In the genomic region with DNA sequence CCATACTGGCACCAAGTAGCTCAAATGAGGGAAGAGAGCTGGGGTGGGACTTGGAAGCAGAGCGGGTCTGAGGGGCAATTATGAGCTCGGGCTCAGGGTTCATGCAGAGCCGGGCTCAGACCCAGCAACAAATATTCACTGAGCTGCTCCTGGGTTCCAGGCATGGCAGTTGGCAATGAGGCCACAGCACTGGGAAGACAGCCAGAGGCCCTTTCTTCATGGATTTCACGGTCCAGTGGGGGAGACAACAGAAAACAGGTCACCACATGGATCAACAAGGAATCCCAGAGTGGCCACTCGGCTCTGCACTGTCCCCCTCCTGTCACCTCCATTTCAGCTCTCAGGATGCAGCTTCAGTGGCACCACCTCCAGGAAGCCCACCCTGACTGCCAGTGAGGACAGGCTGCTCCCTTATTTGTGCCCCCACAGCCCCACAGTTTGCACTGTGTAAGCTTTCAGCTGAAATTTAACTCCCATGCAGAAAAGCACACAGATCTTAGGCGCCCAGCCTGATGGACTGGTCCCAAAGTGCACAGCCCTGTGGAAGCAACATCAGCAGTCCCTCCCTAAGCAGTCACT, we compare ENCODE assay signal across 2 cellular contexts.
TF ChIP-seq lines count a peak whose summit lies in the region.

No MANE protein-coding gene starts in this region.

TF ChIP-seq in K562, 482 proteins besides CTCF, POLR2A, EP300 and RAD21:
- TF ChIP-seq PTBP1 (IDR thresholded peaks at IDR 0.05; ENCODE audit: low read depth, low read length) (peak; percentile 92), ZNF436 (CRISPR knock-in tag; IDR thresholded peaks at IDR 0.05) (peak; percentile 85), ZNF696 (CRISPR knock-in tag; conservative IDR thresholded peaks at IDR 0.05) (no peak), KDM1A (IDR thresholded peaks at IDR 0.05) (peak; percentile 60 to 75), OTX1 (CRISPR knock-in tag; IDR thresholded peaks at IDR 0.05) (no peak), GTF2E2 (tag; IDR thresholded peaks at IDR 0.05) (no peak), SAFB2 (IDR thresholded peaks at IDR 0.05; ENCODE audit: borderline replicate concordance, low read depth, low read length, severe bottlenecking) (no peak), CEBPG (CRISPR knock-in tag; IDR thresholded peaks at IDR 0.05) (no peak), CEBPG (tag; conservative IDR thresholded peaks at IDR 0.05 in 1 of 2, IDR thresholded peaks at IDR 0.05 in 1 of 2) (no peak), ZFP36 (IDR thresholded peaks at IDR 0.05; ENCODE audit: low read depth, low read length, partially characterized antibody) (peak; percentile 100), RCOR1 (IDR thresholded peaks at IDR 0.05; ENCODE audit: borderline replicate concordance in 1 of 2, low read depth in 2 of 2, low read length in 2 of 2) (peak in 1 of 2 experiments; percentile 81; a peak in 2 of 4 replicates), HDAC2 (IDR thresholded peaks at IDR 0.05) (peak; percentile 71; the same call in 1 of the 2 replicates), BCOR (IDR thresholded peaks at IDR 0.05) (peak; percentile 91), PHF21A (IDR thresholded peaks at IDR 0.05; ENCODE audit: borderline replicate concordance, low read depth) (no peak), SMARCA5 (IDR thresholded peaks at IDR 0.05) (peak; percentile 93), GABPA (tag; conservative IDR thresholded peaks at IDR 0.05; ENCODE audit: low read depth) (no peak), RBM25 (IDR thresholded peaks at IDR 0.05; ENCODE audit: low read depth, low read length, severe bottlenecking) (peak; percentile 98)
- TF ChIP-seq, protein P1, sequence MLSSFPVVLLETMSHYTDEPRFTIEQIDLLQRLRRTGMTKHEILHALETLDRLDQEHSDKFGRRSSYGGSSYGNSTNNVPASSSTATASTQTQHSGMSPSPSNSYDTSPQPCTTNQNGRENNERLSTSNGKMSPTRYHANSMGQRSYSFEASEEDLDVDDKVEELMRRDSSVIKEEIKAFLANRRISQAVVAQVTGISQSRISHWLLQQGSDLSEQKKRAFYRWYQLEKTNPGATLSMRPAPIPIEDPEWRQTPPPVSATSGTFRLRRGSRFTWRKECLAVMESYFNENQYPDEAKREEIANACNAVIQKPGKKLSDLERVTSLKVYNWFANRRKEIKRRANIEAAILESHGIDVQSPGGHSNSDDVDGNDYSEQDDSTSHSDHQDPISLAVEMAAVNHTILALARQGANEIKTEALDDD (IDR thresholded peaks at IDR 0.05): no peak
- TF ChIP-seq, protein P2, sequence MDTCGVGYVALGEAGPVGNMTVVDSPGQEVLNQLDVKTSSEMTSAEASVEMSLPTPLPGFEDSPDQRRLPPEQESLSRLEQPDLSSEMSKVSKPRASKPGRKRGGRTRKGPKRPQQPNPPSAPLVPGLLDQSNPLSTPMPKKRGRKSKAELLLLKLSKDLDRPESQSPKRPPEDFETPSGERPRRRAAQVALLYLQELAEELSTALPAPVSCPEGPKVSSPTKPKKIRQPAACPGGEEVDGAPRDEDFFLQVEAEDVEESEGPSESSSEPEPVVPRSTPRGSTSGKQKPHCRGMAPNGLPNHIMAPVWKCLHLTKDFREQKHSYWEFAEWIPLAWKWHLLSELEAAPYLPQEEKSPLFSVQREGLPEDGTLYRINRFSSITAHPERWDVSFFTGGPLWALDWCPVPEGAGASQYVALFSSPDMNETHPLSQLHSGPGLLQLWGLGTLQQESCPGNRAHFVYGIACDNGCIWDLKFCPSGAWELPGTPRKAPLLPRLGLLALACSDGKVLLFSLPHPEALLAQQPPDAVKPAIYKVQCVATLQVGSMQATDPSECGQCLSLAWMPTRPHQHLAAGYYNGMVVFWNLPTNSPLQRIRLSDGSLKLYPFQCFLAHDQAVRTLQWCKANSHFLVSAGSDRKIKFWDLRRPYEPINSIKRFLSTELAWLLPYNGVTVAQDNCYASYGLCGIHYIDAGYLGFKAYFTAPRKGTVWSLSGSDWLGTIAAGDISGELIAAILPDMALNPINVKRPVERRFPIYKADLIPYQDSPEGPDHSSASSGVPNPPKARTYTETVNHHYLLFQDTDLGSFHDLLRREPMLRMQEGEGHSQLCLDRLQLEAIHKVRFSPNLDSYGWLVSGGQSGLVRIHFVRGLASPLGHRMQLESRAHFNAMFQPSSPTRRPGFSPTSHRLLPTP (IDR thresholded peaks at IDR 0.05; ENCODE audit: borderline replicate concordance, extremely low read depth, insufficient read length): peak; percentile 63
- TF ChIP-seq, protein P3, sequence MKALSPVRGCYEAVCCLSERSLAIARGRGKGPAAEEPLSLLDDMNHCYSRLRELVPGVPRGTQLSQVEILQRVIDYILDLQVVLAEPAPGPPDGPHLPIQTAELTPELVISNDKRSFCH (CRISPR knock-in tag; IDR thresholded peaks at IDR 0.05): no peak
- TF ChIP-seq, protein P3 (tag; IDR thresholded peaks at IDR 0.05): no peak
- TF ChIP-seq, protein P4, sequence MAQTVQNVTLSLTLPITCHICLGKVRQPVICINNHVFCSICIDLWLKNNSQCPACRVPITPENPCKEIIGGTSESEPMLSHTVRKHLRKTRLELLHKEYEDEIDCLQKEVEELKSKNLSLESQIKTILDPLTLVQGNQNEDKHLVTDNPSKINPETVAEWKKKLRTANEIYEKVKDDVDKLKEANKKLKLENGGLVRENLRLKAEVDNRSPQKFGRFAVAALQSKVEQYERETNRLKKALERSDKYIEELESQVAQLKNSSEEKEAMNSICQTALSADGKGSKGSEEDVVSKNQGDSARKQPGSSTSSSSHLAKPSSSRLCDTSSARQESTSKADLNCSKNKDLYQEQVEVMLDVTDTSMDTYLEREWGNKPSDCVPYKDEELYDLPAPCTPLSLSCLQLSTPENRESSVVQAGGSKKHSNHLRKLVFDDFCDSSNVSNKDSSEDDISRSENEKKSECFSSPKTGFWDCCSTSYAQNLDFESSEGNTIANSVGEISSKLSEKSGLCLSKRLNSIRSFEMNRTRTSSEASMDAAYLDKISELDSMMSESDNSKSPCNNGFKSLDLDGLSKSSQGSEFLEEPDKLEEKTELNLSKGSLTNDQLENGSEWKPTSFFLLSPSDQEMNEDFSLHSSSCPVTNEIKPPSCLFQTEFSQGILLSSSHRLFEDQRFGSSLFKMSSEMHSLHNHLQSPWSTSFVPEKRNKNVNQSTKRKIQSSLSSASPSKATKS (CRISPR knock-in tag; IDR thresholded peaks at IDR 0.05): no peak
- TF ChIP-seq, protein P5, sequence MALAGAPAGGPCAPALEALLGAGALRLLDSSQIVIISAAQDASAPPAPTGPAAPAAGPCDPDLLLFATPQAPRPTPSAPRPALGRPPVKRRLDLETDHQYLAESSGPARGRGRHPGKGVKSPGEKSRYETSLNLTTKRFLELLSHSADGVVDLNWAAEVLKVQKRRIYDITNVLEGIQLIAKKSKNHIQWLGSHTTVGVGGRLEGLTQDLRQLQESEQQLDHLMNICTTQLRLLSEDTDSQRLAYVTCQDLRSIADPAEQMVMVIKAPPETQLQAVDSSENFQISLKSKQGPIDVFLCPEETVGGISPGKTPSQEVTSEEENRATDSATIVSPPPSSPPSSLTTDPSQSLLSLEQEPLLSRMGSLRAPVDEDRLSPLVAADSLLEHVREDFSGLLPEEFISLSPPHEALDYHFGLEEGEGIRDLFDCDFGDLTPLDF (CRISPR knock-in tag; IDR thresholded peaks at IDR 0.05): no peak

TF ChIP-seq in HepG2, 621 proteins besides CTCF, POLR2A, EP300 and RAD21:
- TF ChIP-seq NONO (IDR thresholded peaks at IDR 0.05): no peak
- no peak for TF ChIP-seq NONO (CRISPR knock-in tag; conservative IDR thresholded peaks at IDR 0.05)
- no peak for TF ChIP-seq ZNF773 (CRISPR knock-in tag; IDR thresholded peaks at IDR 0.05; ENCODE audit: borderline replicate concordance)
- peak; percentile 86 for TF ChIP-seq ZMYM3 (CRISPR knock-in tag; IDR thresholded peaks at IDR 0.05)
- 0 out of 2 replicates have a peak, but pooled peaks have one; percentile 17 for TF ChIP-seq RXRA (CRISPR knock-in tag; IDR thresholded peaks at IDR 0.05)
- no peak for TF ChIP-seq RBM22 (optimal IDR thresholded peaks at IDR 0.05; ENCODE audit: low read length)
- TF ChIP-seq NRL (CRISPR knock-in tag; IDR thresholded peaks at IDR 0.05; ENCODE audit: borderline replicate concordance): no peak
- no peak for TF ChIP-seq DMAP1 (CRISPR knock-in tag; IDR thresholded peaks at IDR 0.05)
- no peak for TF ChIP-seq ZNF788 (CRISPR knock-in tag; IDR thresholded peaks at IDR 0.05; ENCODE audit: borderline replicate concordance)
- no peak for TF ChIP-seq ZNF83 (CRISPR knock-in tag; IDR thresholded peaks at IDR 0.05; ENCODE audit: borderline replicate concordance)
- TF ChIP-seq AHR (CRISPR knock-in tag; IDR thresholded peaks at IDR 0.05): no peak
- TF ChIP-seq, protein P6, sequence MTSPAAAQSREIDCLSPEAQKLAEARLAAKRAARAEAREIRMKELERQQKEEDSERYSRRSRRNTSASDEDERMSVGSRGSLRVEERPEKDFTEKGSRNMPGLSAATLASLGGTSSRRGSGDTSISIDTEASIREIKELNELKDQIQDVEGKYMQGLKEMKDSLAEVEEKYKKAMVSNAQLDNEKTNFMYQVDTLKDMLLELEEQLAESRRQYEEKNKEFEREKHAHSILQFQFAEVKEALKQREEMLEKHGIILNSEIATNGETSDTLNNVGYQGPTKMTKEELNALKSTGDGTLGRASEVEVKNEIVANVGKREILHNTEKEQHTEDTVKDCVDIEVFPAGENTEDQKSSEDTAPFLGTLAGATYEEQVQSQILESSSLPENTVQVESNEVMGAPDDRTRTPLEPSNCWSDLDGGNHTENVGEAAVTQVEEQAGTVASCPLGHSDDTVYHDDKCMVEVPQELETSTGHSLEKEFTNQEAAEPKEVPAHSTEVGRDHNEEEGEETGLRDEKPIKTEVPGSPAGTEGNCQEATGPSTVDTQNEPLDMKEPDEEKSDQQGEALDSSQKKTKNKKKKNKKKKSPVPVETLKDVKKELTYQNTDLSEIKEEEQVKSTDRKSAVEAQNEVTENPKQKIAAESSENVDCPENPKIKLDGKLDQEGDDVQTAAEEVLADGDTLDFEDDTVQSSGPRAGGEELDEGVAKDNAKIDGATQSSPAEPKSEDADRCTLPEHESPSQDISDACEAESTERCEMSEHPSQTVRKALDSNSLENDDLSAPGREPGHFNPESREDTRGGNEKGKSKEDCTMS (CRISPR knock-in tag; conservative IDR thresholded peaks at IDR 0.05): no peak
- TF ChIP-seq ZNF598 (CRISPR knock-in tag; IDR thresholded peaks at IDR 0.05; ENCODE audit: borderline replicate concordance): no peak
- no peak for TF ChIP-seq KDM3A (CRISPR knock-in tag; IDR thresholded peaks at IDR 0.05; ENCODE audit: low read depth)
- TF ChIP-seq, protein P7, sequence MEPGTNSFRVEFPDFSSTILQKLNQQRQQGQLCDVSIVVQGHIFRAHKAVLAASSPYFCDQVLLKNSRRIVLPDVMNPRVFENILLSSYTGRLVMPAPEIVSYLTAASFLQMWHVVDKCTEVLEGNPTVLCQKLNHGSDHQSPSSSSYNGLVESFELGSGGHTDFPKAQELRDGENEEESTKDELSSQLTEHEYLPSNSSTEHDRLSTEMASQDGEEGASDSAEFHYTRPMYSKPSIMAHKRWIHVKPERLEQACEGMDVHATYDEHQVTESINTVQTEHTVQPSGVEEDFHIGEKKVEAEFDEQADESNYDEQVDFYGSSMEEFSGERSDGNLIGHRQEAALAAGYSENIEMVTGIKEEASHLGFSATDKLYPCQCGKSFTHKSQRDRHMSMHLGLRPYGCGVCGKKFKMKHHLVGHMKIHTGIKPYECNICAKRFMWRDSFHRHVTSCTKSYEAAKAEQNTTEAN (CRISPR knock-in tag; conservative IDR thresholded peaks at IDR 0.05): no peak
- TF ChIP-seq ZNF292 (CRISPR knock-in tag; IDR thresholded peaks at IDR 0.05; ENCODE audit: borderline replicate concordance, low read depth): 0 out of 2 replicates have a peak, but pooled peaks have one; percentile 35
- no peak for TF ChIP-seq HNF4G (IDR thresholded peaks at IDR 0.05; ENCODE audit: borderline replicate concordance, low read depth, low read length)
- TF ChIP-seq HNF4G (CRISPR knock-in tag; IDR thresholded peaks at IDR 0.05; ENCODE audit: borderline replicate concordance, low read depth): no peak
- TF ChIP-seq, protein P8, sequence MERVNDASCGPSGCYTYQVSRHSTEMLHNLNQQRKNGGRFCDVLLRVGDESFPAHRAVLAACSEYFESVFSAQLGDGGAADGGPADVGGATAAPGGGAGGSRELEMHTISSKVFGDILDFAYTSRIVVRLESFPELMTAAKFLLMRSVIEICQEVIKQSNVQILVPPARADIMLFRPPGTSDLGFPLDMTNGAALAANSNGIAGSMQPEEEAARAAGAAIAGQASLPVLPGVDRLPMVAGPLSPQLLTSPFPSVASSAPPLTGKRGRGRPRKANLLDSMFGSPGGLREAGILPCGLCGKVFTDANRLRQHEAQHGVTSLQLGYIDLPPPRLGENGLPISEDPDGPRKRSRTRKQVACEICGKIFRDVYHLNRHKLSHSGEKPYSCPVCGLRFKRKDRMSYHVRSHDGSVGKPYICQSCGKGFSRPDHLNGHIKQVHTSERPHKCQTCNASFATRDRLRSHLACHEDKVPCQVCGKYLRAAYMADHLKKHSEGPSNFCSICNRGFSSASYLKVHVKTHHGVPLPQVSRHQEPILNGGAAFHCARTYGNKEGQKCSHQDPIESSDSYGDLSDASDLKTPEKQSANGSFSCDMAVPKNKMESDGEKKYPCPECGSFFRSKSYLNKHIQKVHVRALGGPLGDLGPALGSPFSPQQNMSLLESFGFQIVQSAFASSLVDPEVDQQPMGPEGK (CRISPR knock-in tag; IDR thresholded peaks at IDR 0.05): peak; percentile 75
- peak; percentile 94 for TF ChIP-seq ZFP36 (IDR thresholded peaks at IDR 0.05; ENCODE audit: borderline replicate concordance, low read depth, low read length, partially characterized antibody)
